ENCODE assay signal across 1 cellular context in genomic region chr3:50616770-50617095, GRCh38.
TF ChIP-seq lines count a peak whose summit lies in the region.

No MANE protein-coding gene starts in this region.

TF ChIP-seq in HEK293, 187 proteins besides CTCF, POLR2A, EP300 and RAD21 (continued from another document):
- no peak for TF ChIP-seq BCL6B (tag by site-specific recombination; IDR thresholded peaks at IDR 0.05)
- TF ChIP-seq ZNF473 (tag by site-specific recombination; IDR thresholded peaks at IDR 0.05), result no peak
- no peak for TF ChIP-seq SP7 (tag by site-specific recombination; IDR thresholded peaks at IDR 0.05)
- 0 out of 2 replicates have a peak, but pooled peaks have one; percentile 23 for TF ChIP-seq ZBTB11 (tag by site-specific recombination; conservative IDR thresholded peaks at IDR 0.05; ENCODE audit: low read depth)
- TF ChIP-seq ZNF510 (tag by site-specific recombination; IDR thresholded peaks at IDR 0.05; ENCODE audit: insufficient replicate concordance), result no peak
- no peak for TF ChIP-seq EGR2 (tag by site-specific recombination; IDR thresholded peaks at IDR 0.05; ENCODE audit: low read depth)
- no peak for TF ChIP-seq ZNF830 (tag by site-specific recombination; IDR thresholded peaks at IDR 0.05; ENCODE audit: low read depth)
- peak; percentile 91; the same call in 1 of the 2 replicates for TF ChIP-seq ZBTB20 (tag by site-specific recombination; IDR thresholded peaks at IDR 0.05)
- TF ChIP-seq ZNF112 (tag by site-specific recombination; IDR thresholded peaks at IDR 0.05), result no peak
- TF ChIP-seq SP3 (tag by site-specific recombination; IDR thresholded peaks at IDR 0.05), result peak; percentile 70
- TF ChIP-seq ZBTB7A (tag by site-specific recombination; IDR thresholded peaks at IDR 0.05; ENCODE audit: low read depth), result no peak
- TF ChIP-seq KLF1 (tag by site-specific recombination; IDR thresholded peaks at IDR 0.05), result no peak
- no peak for TF ChIP-seq ZNF449 (tag by site-specific recombination; IDR thresholded peaks at IDR 0.05)
- TF ChIP-seq ZNF174 (tag by site-specific recombination; IDR thresholded peaks at IDR 0.05), result no peak
- TF ChIP-seq ZNF48 (tag by site-specific recombination; IDR thresholded peaks at IDR 0.05), result no peak
- no peak for TF ChIP-seq ZNF37A (tag by site-specific recombination; IDR thresholded peaks at IDR 0.05)
- TF ChIP-seq KLF17 (tag by site-specific recombination; IDR thresholded peaks at IDR 0.05), result no peak
